27 cellular contexts compared by ENCODE assay signal in the genomic region with DNA sequence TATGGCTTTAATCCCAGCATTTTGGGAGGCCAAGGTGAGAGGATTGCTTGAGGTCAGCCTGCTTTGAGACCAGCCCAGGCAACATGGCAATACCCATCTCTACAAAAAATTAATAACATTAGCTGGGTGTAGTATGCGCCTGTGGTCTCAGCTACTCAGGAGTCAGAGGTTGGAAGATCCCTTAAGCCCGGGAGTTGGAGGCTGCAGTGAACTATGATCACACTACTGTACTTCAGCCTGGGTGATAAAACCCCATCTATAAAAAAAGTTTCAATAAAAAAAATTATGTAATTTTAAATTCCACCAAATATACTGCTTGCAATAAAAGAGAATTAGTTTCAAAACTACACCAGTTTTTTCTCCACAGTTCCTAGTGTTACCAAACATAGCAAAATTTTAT. TPM values are rescaled to one million over a fixed set of nuclear protein-coding genes. Genes with fewer than 3 reads are reported as not detected.
DNase-seq lines count a peak whose midpoint lies in the region; ATAC-seq, FAIRE-seq and TF ChIP-seq lines count a peak whose summit lies in the region.
"Had no signal": no experiment of that assay in that cellular context is flagged by ENCODE, and none has a peak within 500 bp of the region (broad histone marks: within the 10 kb centered on the region; RNA-seq: fewer than 3 reads in every experiment).

No MANE protein-coding gene starts in this region.

- no peaks in the 10 kb centered on the region for H3K27me3 Mint-ChIP-seq in activated CD4-positive, alpha-beta T cell treated with anti-CD3 and anti-CD28 coated beads, Interleukin-2, amount 10 ng/mL, durations not matched to agents 24 days and 14 days
- H3K27me3 Mint-ChIP-seq in activated CD4-positive, alpha-beta T cell treated with anti-CD3 and anti-CD28 coated beads, Interleukin-2, amount 10 ng/mL, durations not matched to agents 7 days and 5 days: no peaks in the 10 kb centered on the region
- H3K27me3 Mint-ChIP-seq in naive thymus-derived CD4-positive, alpha-beta T cell: no peaks in the 10 kb centered on the region
- H3K27me3 Mint-ChIP-seq: CD4-positive, alpha-beta memory T cell; CD4-positive, CD25-positive, alpha-beta regulatory T cell; CD8-positive, alpha-beta memory T cell had no signal

- intact Hi-C loops in activated CD4-positive, alpha-beta T cell treated with anti-CD3 and anti-CD28 coated beads, Interleukin-2, amount 10 ng/mL, durations not matched to agents 24 days and 14 days (cut with micrococcal nuclease): no loop called here
- intact Hi-C loops in left colon (cut with DNase I, micrococcal nuclease) (no loop called here), pancreas (cut with DNase I) (no loop called here)
- intact Hi-C loops in naive thymus-derived CD4-positive, alpha-beta T cell (cut with micrococcal nuclease): no loop called here

- H3K36me3 ChIP-seq in pancreas: no peaks in the 10 kb centered on the region
- H3K36me3 ChIP-seq in naive thymus-derived CD4-positive, alpha-beta T cell (ENCODE audit: control insufficient read depth in 2 of 3, insufficient read depth in 3 of 3, low read length in 3 of 3): peaks cover 0 to 26% (median 7%) of the 10 kb centered on the region in 3 experiments
- H3K36me3 ChIP-seq: BE2C had no signal

- no peak overlapping the region for H3K4me3 ChIP-seq in pancreas
- H3K4me3 ChIP-seq in naive thymus-derived CD4-positive, alpha-beta T cell (ENCODE audit: low read length): no peak overlapping the region
- H3K4me3 ChIP-seq: BLaER1, GM12878 had no signal

- no peak for TF ChIP-seq CTCF in pancreas (IDR thresholded peaks at IDR 0.05)

- peaks cover 1% of the 10 kb centered on the region for H3K4me1 Mint-ChIP-seq in activated CD4-positive, alpha-beta T cell treated with anti-CD3 and anti-CD28 coated beads, Interleukin-2, amount 10 ng/mL, durations not matched to agents 24 days and 14 days
- H3K4me1 Mint-ChIP-seq in activated CD4-positive, alpha-beta T cell treated with anti-CD3 and anti-CD28 coated beads, Interleukin-2, amount 10 ng/mL, durations not matched to agents 7 days and 5 days: peaks cover 3% of the 10 kb centered on the region
- peaks cover 0 to 4% (median 0%) of the 10 kb centered on the region in 7 donors for H3K4me1 Mint-ChIP-seq in naive thymus-derived CD4-positive, alpha-beta T cell
- H3K4me1 Mint-ChIP-seq: CD14-positive monocyte had no signal

- H3K4me3 Mint-ChIP-seq in activated CD4-positive, alpha-beta T cell treated with anti-CD3 and anti-CD28 coated beads, Interleukin-2, amount 10 ng/mL, durations not matched to agents 24 days and 14 days: no peak overlapping the region
- H3K4me3 Mint-ChIP-seq in activated CD4-positive, alpha-beta T cell treated with anti-CD3 and anti-CD28 coated beads, Interleukin-2, amount 10 ng/mL, durations not matched to agents 7 days and 5 days: no peak overlapping the region
- no peak overlapping the region for H3K4me3 Mint-ChIP-seq in naive thymus-derived CD4-positive, alpha-beta T cell
- H3K4me3 Mint-ChIP-seq: CD14-positive monocyte; CD4-positive, alpha-beta memory T cell; CD4-positive, CD25-positive, alpha-beta regulatory T cell; CD8-positive, alpha-beta memory T cell had no signal

- H3K27ac ChIP-seq in pancreas: no peak overlapping the region
- H3K27ac ChIP-seq in naive thymus-derived CD4-positive, alpha-beta T cell (ENCODE audit: low read depth, low read length): no peak overlapping the region
- H3K27ac ChIP-seq: BLaER1 had no signal

- POLR2A ChIA-PET in activated CD4-positive, alpha-beta T cell treated with anti-CD3 and anti-CD28 coated beads, Interleukin-2, amount 10 ng/mL, durations not matched to agents 7 days and 5 days (lab: Charles Lee): no interaction called here
- POLR2A ChIA-PET in naive thymus-derived CD4-positive, alpha-beta T cell (lab: Charles Lee): no interaction called here

- peaks cover 7% of the 10 kb centered on the region for H3K36me3 Mint-ChIP-seq in activated CD4-positive, alpha-beta T cell treated with anti-CD3 and anti-CD28 coated beads, Interleukin-2, amount 10 ng/mL, durations not matched to agents 24 days and 14 days (ENCODE audit: low read depth)
- peaks cover 11% of the 10 kb centered on the region for H3K36me3 Mint-ChIP-seq in activated CD4-positive, alpha-beta T cell treated with anti-CD3 and anti-CD28 coated beads, Interleukin-2, amount 10 ng/mL, durations not matched to agents 7 days and 5 days (ENCODE audit: low read depth)
- H3K36me3 Mint-ChIP-seq in naive thymus-derived CD4-positive, alpha-beta T cell: peaks cover 0 to 41% (median 16%) of the 10 kb centered on the region in 5 donors

- CTCF ChIA-PET in activated CD4-positive, alpha-beta T cell treated with anti-CD3 and anti-CD28 coated beads, Interleukin-2, amount 10 ng/mL, durations not matched to agents 7 days and 5 days (lab: Charles Lee): no interaction called here
- CTCF ChIA-PET in naive thymus-derived CD4-positive, alpha-beta T cell (lab: Charles Lee): no interaction called here

- no peak overlapping the region for H3K27ac Mint-ChIP-seq in activated CD4-positive, alpha-beta T cell treated with anti-CD3 and anti-CD28 coated beads, Interleukin-2, amount 10 ng/mL, durations not matched to agents 24 days and 14 days
- no peak overlapping the region for H3K27ac Mint-ChIP-seq in activated CD4-positive, alpha-beta T cell treated with anti-CD3 and anti-CD28 coated beads, Interleukin-2, amount 10 ng/mL, durations not matched to agents 7 days and 5 days
- no peak overlapping the region for H3K27ac Mint-ChIP-seq in naive thymus-derived CD4-positive, alpha-beta T cell

- H3K4me1 ChIP-seq in pancreas: no peaks in the 10 kb centered on the region
- H3K4me1 ChIP-seq in naive thymus-derived CD4-positive, alpha-beta T cell (ENCODE audit: control insufficient read depth in 2 of 2, insufficient read depth in 2 of 2, low read length in 2 of 2): no peaks in the 10 kb centered on the region
- H3K4me1 ChIP-seq: BE2C, BLaER1 had no signal

- ATAC-seq in left colon: peak; percentile 96
- ATAC-seq in pancreas: no peak
- ATAC-seq in naive thymus-derived CD4-positive, alpha-beta T cell: no peak
- no peak for ATAC-seq in GM21528 (IDR thresholded peaks at IDR 0.05; ENCODE audit: low FRiP score, unreplicated experiment)
- ATAC-seq: GM12878 had no signal

- 98% methylated on average over 2 of the region's 2 CpGs for WGBS in pancreas, 2 donors

- peak; percentile 45 for FAIRE-seq in pancreas (lab: Jason Lieb, UNC)
- FAIRE-seq: GM12878, GM12892, GM18507 had no signal

- H3K9me3 Mint-ChIP-seq in activated CD4-positive, alpha-beta T cell treated with anti-CD3 and anti-CD28 coated beads, Interleukin-2, amount 10 ng/mL, durations not matched to agents 24 days and 14 days: no peaks in the 10 kb centered on the region
- no peaks in the 10 kb centered on the region for H3K9me3 Mint-ChIP-seq in activated CD4-positive, alpha-beta T cell treated with anti-CD3 and anti-CD28 coated beads, Interleukin-2, amount 10 ng/mL, durations not matched to agents 7 days and 5 days
- no peaks in the 10 kb centered on the region for H3K9me3 Mint-ChIP-seq in naive thymus-derived CD4-positive, alpha-beta T cell
- H3K9me3 Mint-ChIP-seq: CD14-positive monocyte; CD4-positive, alpha-beta memory T cell; CD4-positive, CD25-positive, alpha-beta regulatory T cell; CD8-positive, alpha-beta memory T cell had no signal

- no peaks in the 10 kb centered on the region for H3K27me3 ChIP-seq in pancreas
- no peaks in the 10 kb centered on the region for H3K27me3 ChIP-seq in naive thymus-derived CD4-positive, alpha-beta T cell (ENCODE audit: control insufficient read depth in 2 of 2, insufficient read depth in 2 of 2, low read length in 2 of 2)
- H3K27me3 ChIP-seq: BE2C, BLaER1 had no signal

- DNase-seq in activated CD4-positive, alpha-beta T cell treated with anti-CD3 and anti-CD28 coated beads, Interleukin-2, amount 10 ng/mL, durations not matched to agents 24 days and 14 days: peak; percentile 13
- DNase-seq in activated CD4-positive, alpha-beta T cell treated with anti-CD3 and anti-CD28 coated beads, Interleukin-2, amount 10 ng/mL, durations not matched to agents 7 days and 5 days: no peak
- DNase-seq in left colon (no peak), pancreas (no peak), Kasumi-1 (lab: John Stamatoyannopoulos, UW) (no peak)
- no peak for DNase-seq in naive thymus-derived CD4-positive, alpha-beta T cell
- DNase-seq: 8988T; ACHN; BE2C; C1 segment of cervical spinal cord; CD4-positive, alpha-beta memory T cell; CD4-positive, CD25-positive, alpha-beta regulatory T cell; CD8-positive, alpha-beta memory T cell; COR-L47; DMS 273 treated with DMSO at 0.1 percent for 48 hours; DMS153; DMS53; DMS79; DND-41; EL; GDM1 had no signal

- no peaks in the 10 kb centered on the region for H3K9me3 ChIP-seq in pancreas
- H3K9me3 ChIP-seq in naive thymus-derived CD4-positive, alpha-beta T cell (ENCODE audit: control insufficient read depth in 2 of 3, low read length in 3 of 3): no peaks in the 10 kb centered on the region
- H3K9me3 ChIP-seq: BE2C had no signal

RNA-seq across cellular contexts. Expression of a gene that starts 23.3 kb away (rescaled TPM):
- total RNA-seq in activated CD4-positive, alpha-beta T cell treated with anti-CD3 and anti-CD28 coated beads, Interleukin-2, amount 10 ng/mL, durations not matched to agents 24 days and 14 days: 0.19 and 0.31 TPM in 2 replicates
- total RNA-seq in activated CD4-positive, alpha-beta T cell treated with anti-CD3 and anti-CD28 coated beads, Interleukin-2, amount 10 ng/mL, durations not matched to agents 7 days and 5 days: under 1 TPM; 0.12 to 0.21 TPM
- 1 to 10 TPM in 1 of 2 donors, under 1 TPM in 1; 0.55 to 1.3 TPM for total RNA-seq in left colon
- 1 to 10 TPM in 3 of 6 donors, under 1 TPM in 3; 0.38 to 1.3 (median 0.96) TPM for total RNA-seq in pancreas
- polyA plus RNA-seq in pancreas: under 1 TPM; 0.34 to 0.35 TPM
- total RNA-seq in naive thymus-derived CD4-positive, alpha-beta T cell: 1 to 10 TPM in 1 of 5 experiments, under 1 TPM in 4; 0.16 to 2.5 (median 0.42) TPM
- not detected for polyA plus RNA-seq in naive thymus-derived CD4-positive, alpha-beta T cell
- polyA plus RNA-seq: CD4-positive, alpha-beta memory T cell; CD4-positive, CD25-positive, alpha-beta regulatory T cell; CD8-positive, alpha-beta memory T cell had no signal

RNA-seq across cellular contexts. Expression of a gene that starts 53.4 kb away (rescaled TPM):
- 16.9 and 22.2 TPM in 2 replicates for total RNA-seq in activated CD4-positive, alpha-beta T cell treated with anti-CD3 and anti-CD28 coated beads, Interleukin-2, amount 10 ng/mL, durations not matched to agents 24 days and 14 days
- 10 to 100 TPM; 16.5 to 20.1 TPM for total RNA-seq in activated CD4-positive, alpha-beta T cell treated with anti-CD3 and anti-CD28 coated beads, Interleukin-2, amount 10 ng/mL, durations not matched to agents 7 days and 5 days
- total RNA-seq in left colon (10 to 100 TPM; 35.8 to 43.5 TPM), pancreas (10 to 100 TPM; 14.1 to 20.8 (median 17.0) TPM)
- polyA plus RNA-seq in pancreas: 10 to 100 TPM in 1 of 2 donors, 1 to 10 TPM in 1; 5.9 to 11.0 TPM
- 10 to 100 TPM; 12.6 to 22.2 (median 20.0) TPM for total RNA-seq in naive thymus-derived CD4-positive, alpha-beta T cell
- polyA plus RNA-seq in naive thymus-derived CD4-positive, alpha-beta T cell: 1 to 10 TPM; 2.6 to 3.4 TPM
